In the genomic region with DNA sequence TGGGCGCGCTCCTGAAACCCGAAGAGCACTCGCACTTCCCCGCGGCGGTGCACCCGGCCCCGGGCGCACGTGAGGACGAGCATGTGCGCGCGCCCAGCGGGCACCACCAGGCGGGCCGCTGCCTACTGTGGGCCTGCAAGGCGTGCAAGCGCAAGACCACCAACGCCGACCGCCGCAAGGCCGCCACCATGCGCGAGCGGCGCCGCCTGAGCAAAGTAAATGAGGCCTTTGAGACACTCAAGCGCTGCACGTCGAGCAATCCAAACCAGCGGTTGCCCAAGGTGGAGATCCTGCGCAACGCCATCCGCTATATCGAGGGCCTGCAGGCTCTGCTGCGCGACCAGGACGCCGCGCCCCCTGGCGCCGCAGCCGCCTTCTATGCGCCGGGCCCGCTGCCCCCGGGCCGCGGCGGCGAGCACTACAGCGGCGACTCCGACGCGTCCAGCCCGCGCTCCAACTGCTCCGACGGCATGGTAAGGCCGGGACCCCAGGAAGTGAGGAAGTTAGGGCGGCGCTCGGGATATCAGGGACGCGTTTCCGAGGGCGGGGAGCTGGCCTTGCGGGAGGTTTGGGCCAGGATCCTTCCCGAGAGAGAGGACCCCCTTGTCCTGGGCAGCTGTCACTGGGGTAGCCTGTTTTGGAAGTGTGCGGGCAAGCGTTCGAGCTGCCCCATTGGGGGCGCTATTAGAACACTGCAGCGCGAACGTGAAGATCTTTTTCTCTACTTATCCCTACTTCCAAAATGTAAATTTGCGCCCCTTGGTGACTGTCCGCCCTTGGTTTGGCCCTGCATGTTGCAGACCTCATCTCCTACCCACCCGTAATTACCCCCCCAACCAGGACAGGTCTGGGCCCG, we compare ENCODE assay signal across 12 cellular contexts. TPM values are rescaled to one million over a fixed set of nuclear protein-coding genes. Genes with fewer than 3 reads are reported as not detected.
DNase-seq lines count a peak whose midpoint lies in the region; ATAC-seq lines count a peak whose summit lies in the region.
"Had no signal": no experiment of that assay in that cellular context is flagged by ENCODE, and none has a peak within 500 bp of the region (broad histone marks: within the 10 kb centered on the region; RNA-seq: fewer than 3 reads in every experiment).

No MANE protein-coding gene starts in this region.

- H3K4me1 Mint-ChIP-seq in activated T-helper 17 cell treated with anti-CD3 and anti-CD28 coated beads, Interleukin-2, amount 50 U/mL, for 72 hours = no peaks in the 10 kb centered on the region

- H3K27ac Mint-ChIP-seq in activated T-helper 17 cell treated with anti-CD3 and anti-CD28 coated beads, Interleukin-2, amount 50 U/mL, for 72 hours = no peak overlapping the region
- H3K27ac Mint-ChIP-seq: mesothelial cell of epicardium had no signal

- H3K27me3 Mint-ChIP-seq in activated T-helper 17 cell treated with anti-CD3 and anti-CD28 coated beads, Interleukin-2, amount 50 U/mL, for 72 hours = peaks cover 27% of the 10 kb centered on the region

- intact Hi-C loops in cardiac septum (cut with DNase I) = loop anchor here (2.0 kb wide), 1 partner anchor 121 kb away; no protein-coding TSS in a partner anchor

- H3K9me3 Mint-ChIP-seq in activated T-helper 17 cell treated with anti-CD3 and anti-CD28 coated beads, Interleukin-2, amount 50 U/mL, for 72 hours = no peaks in the 10 kb centered on the region
- H3K9me3 Mint-ChIP-seq: mesothelial cell of epicardium had no signal

- ATAC-seq in activated T-helper 17 cell treated with anti-CD3 and anti-CD28 coated beads, Interleukin-2, amount 50 U/mL, for 72 hours (replicated peaks) = no peak

- no peak overlapping the region for H3K4me3 Mint-ChIP-seq in activated T-helper 17 cell treated with anti-CD3 and anti-CD28 coated beads, Interleukin-2, amount 50 U/mL, for 72 hours
- H3K4me3 Mint-ChIP-seq: mesothelial cell of epicardium had no signal

- DNase-seq in NCI-H1694 treated with DMSO at 0.1 percent for 48 hours (lab: John Stamatoyannopoulos, UW) (peak; percentile 28), NCI-H1694 (lab: John Stamatoyannopoulos, UW) (no peak), RPMI7951 (ENCODE audit: low read depth) (peak; percentile 22), cardiac septum (ENCODE audit: low spot score) (peak; percentile 69), retina (peak; percentile 73), NCI-H526 treated with DMSO at 0.1 percent for 48 hours (lab: John Stamatoyannopoulos, UW) (no peak), activated gamma-delta T cell (lab: John Stamatoyannopoulos, UW) (no peak)
- DNase-seq: NCI-H2081, T-helper 9 cell had no signal

- H3K36me3 Mint-ChIP-seq in activated T-helper 17 cell treated with anti-CD3 and anti-CD28 coated beads, Interleukin-2, amount 50 U/mL, for 72 hours (ENCODE audit: low read depth) = no peaks in the 10 kb centered on the region
- H3K36me3 Mint-ChIP-seq: mesothelial cell of epicardium had no signal

RNA-seq across cellular contexts. Expression of a gene that starts 0.8 kb away (rescaled TPM):
- 0.72 TPM in 1 of 2 replicates, not detected in the other for total RNA-seq in RPMI7951 (2014; rRNA removed; shearing (Covaris generic))
- not detected for total RNA-seq in cardiac septum
- not detected for total RNA-seq in activated T-helper 17 cell treated with anti-CD3 and anti-CD28 coated beads, Interleukin-2, amount 50 U/mL, for 72 hours
- total RNA-seq: mesothelial cell of epicardium, upper lobe of left lung had no signal

RNA-seq across cellular contexts. Expression of a gene that starts 14.4 kb away (rescaled TPM):
- total RNA-seq in RPMI7951 (2014; rRNA removed; shearing (Covaris generic)) = not detected in 2 replicates
- 0.05 TPM for total RNA-seq in cardiac septum
- not detected for total RNA-seq in activated T-helper 17 cell treated with anti-CD3 and anti-CD28 coated beads, Interleukin-2, amount 50 U/mL, for 72 hours
- total RNA-seq: upper lobe of left lung had no signal

Comparison
In these comparisons a context has a peak if more than half of its experiments do, and no peak if none do; other contexts are left out.
1. DNase-seq: peak in NCI-H1694 treated with DMSO at 0.1 percent for 48 hours (single experiment), RPMI7951 (single experiment), cardiac septum (single experiment) and retina (single experiment); none in NCI-H1694 (single experiment), NCI-H526 treated with DMSO at 0.1 percent for 48 hours (single experiment) and activated gamma-delta T cell (single experiment).